Comparison of ENCODE assay signal across 1 cellular context in genomic region chr1:228036701-228037231, GRCh38.
TF ChIP-seq lines count a peak whose summit lies in the region.

No MANE protein-coding gene starts in this region.

TF ChIP-seq in GM12878, 131 proteins besides CTCF, POLR2A, EP300 and RAD21:
- TF ChIP-seq E2F4 (IDR thresholded peaks at IDR 0.05; ENCODE audit: low read depth, low read length) (no peak), SUZ12 (IDR thresholded peaks at IDR 0.05; ENCODE audit: unreplicated experiment) (no peak), CHD1 (IDR thresholded peaks at IDR 0.05; ENCODE audit: low read depth, low read length) (no peak), ZNF274 (IDR thresholded peaks at IDR 0.05; ENCODE audit: insufficient read depth, insufficient read length) (no peak), PBX3 (IDR thresholded peaks at IDR 0.05; ENCODE audit: insufficient replicate concordance, low read depth, low read length) (no peak), TCF12 (IDR thresholded peaks at IDR 0.05; ENCODE audit: low read depth, low read length) (no peak), YY1 (IDR thresholded peaks at IDR 0.05; ENCODE audit: low read depth, low read length) (no peak), NR2C1 (IDR thresholded peaks at IDR 0.05) (no peak), ELK1 (IDR thresholded peaks at IDR 0.05; ENCODE audit: low read depth, low read length) (no peak), BMI1 (IDR thresholded peaks at IDR 0.05; ENCODE audit: borderline replicate concordance) (no peak)
